ENCODE assay signal across 21 cellular contexts in the genomic region with DNA sequence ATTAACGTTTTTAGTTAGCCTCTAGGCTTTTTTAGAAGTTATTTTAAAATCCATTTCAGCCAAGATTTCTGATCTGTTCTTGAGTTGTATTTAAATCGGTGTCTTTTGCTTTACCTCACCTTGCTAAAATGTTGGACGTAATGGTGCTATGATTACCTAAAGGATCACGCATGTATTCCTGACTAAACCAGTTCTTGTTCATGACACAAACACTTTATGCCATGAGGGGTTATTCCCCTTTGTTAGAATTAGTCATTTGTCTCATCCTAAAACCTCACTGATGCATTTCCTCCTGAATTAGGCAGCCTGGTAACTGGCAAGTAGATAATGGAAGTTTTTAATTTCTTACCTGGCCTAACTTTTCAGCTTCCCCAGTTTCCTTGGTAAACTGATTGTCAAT.
DNase-seq lines count a peak whose midpoint lies in the region; ATAC-seq, FAIRE-seq and TF ChIP-seq lines count a peak whose summit lies in the region.
"Had no signal": no experiment of that assay in that cellular context is flagged by ENCODE, and none has a peak within 500 bp of the region (broad histone marks: within the 10 kb centered on the region; RNA-seq: fewer than 3 reads in every experiment).

No MANE protein-coding gene starts in this region.

- H4K5ac ChIP-seq in IMR-90 (ENCODE audit: low read depth, low read length) = no peak overlapping the region

- no peak overlapping the region for H2AK9ac ChIP-seq in IMR-90 (replicated peaks; ENCODE audit: low read depth, low read length, poor library complexity)

- no peak overlapping the region for H2BK5ac ChIP-seq in IMR-90 (ENCODE audit: low read depth, low read length, poor library complexity, severe bottlenecking)

- peaks cover 7% of the 10 kb centered on the region; the same call in 1 of the 2 replicates for H3F3A ChIP-seq in GM23248 (ENCODE audit: insufficient read depth)

- H3K27ac ChIP-seq in GM23248 (no peak overlapping the region), IMR-90 (ENCODE audit: insufficient read depth, low read length) (no peak overlapping the region), keratinocyte (ENCODE audit: control insufficient read depth, insufficient read depth, low read length) (peak overlapping the region; percentile 25), heart right ventricle (no peak overlapping the region)
- H3K27ac ChIP-seq: BLaER1 treated with 17β-estradiol and CSF1 and Interleukin-3, amounts not matched to agents 10 nM and 100 nM had no signal

- DNase-seq in GM23248 = peak; percentile 35
- DNase-seq in IMR-90 = peak; percentile 7
- DNase-seq in bronchial epithelial cell (ENCODE audit: low read depth) = peak; percentile 90
- DNase-seq in keratinocyte (ENCODE audit: low read depth, low spot score) = no peak
- DNase-seq in head of caudate nucleus = no peak
- no peak for DNase-seq in DMS53 treated with DMSO at 0.1 percent for 48 hours (lab: John Stamatoyannopoulos, UW; ENCODE audit: unreplicated experiment)
- DNase-seq in heart right ventricle = no peak
- DNase-seq: Calu3; CD8-positive, alpha-beta T cell; H9; Kasumi-1; MM.1S; NCI-H1105; NCI-H1694; NCI-H2081 treated with DMSO at 0.1 percent for 48 hours; NCI-H510A; NCI-H748 treated with DMSO at 0.1 percent for 48 hours; SIG-M5 had no signal

- no peak overlapping the region for H2BK20ac ChIP-seq in IMR-90 (ENCODE audit: low read depth, low read length)

- H2AFZ ChIP-seq in GM23248 = no peak overlapping the region
- no peak overlapping the region for H2AFZ ChIP-seq in IMR-90 (replicated peaks; ENCODE audit: low read length, poor library complexity)
- H2AFZ ChIP-seq in keratinocyte (ENCODE audit: control insufficient read depth, low read length) = no peak overlapping the region

- H2BK15ac ChIP-seq in IMR-90 (ENCODE audit: low read depth, low read length) = no peak overlapping the region

- H4K20me1 ChIP-seq in GM23248 (ENCODE audit: insufficient read depth) (no peaks in the 10 kb centered on the region), IMR-90 (ENCODE audit: insufficient read depth, low read length) (no peaks in the 10 kb centered on the region), keratinocyte (ENCODE audit: control insufficient read depth, extremely low read depth, insufficient read depth, low read length) (no peaks in the 10 kb centered on the region)
- H4K20me1 ChIP-seq: BLaER1 treated with 17β-estradiol and CSF1 and Interleukin-3, amounts not matched to agents 10 nM and 100 nM had no signal

- H3K9me1 ChIP-seq in IMR-90 (ENCODE audit: insufficient read depth, low read length) (no peaks in the 10 kb centered on the region), keratinocyte (ENCODE audit: control insufficient read depth, extremely low read depth, insufficient read depth, low read length) (no peaks in the 10 kb centered on the region)

- CTCF ChIA-PET in IMR-90 (lab: Yijun Ruan, JAX) = interaction anchor here (0.7 kb wide), 1 partner anchor 11 kb away, joined by 3 read pairs; no protein-coding TSS in a partner anchor

- H3K36me3 ChIP-seq in GM23248 (ENCODE audit: low read depth) (no peaks in the 10 kb centered on the region), IMR-90 (ENCODE audit: control insufficient read depth, insufficient read depth, low read length) (no peaks in the 10 kb centered on the region), bronchial epithelial cell (ENCODE audit: control insufficient read depth, insufficient read depth, low read length) (no peaks in the 10 kb centered on the region), keratinocyte (ENCODE audit: control insufficient read depth in 2 of 2, extremely low read depth in 1 of 2, insufficient read depth in 2 of 2, low read length in 2 of 2) (no peaks in the 10 kb centered on the region), heart right ventricle (no peaks in the 10 kb centered on the region)
- H3K36me3 ChIP-seq: BLaER1 treated with 17β-estradiol and CSF1 and Interleukin-3, amounts not matched to agents 10 nM and 100 nM had no signal

- H3K23ac ChIP-seq in IMR-90 (ENCODE audit: low read depth, low read length) = no peak overlapping the region

- no peaks in the 10 kb centered on the region for H3K9me2 ChIP-seq in GM23248 (ENCODE audit: insufficient read depth)

- dilution Hi-C loops in IMR-90 (cut with HindIII; ENCODE audit: low sequenced_read_pairs, unreplicated experiment) = no loop called here
- dilution Hi-C loops in keratinocyte (cut with MboI; ENCODE audit: extremely low pct_ligation_motif_present, low sequenced_read_pairs) = no loop called here

- no peak overlapping the region for H3K18ac ChIP-seq in IMR-90 (ENCODE audit: low read depth, low read length)

- H2AK5ac ChIP-seq in IMR-90 (ENCODE audit: low read depth, low read length) = no peak overlapping the region; the same call in 1 of the 2 replicates

- H4K8ac ChIP-seq in IMR-90 (ENCODE audit: low read depth in 2 of 2, low read length in 2 of 2) = no peak overlapping the region

- H3K4me3 ChIP-seq in GM23248 (no peak overlapping the region), IMR-90 (ENCODE audit: insufficient read depth, low read depth, low read length) (no peak overlapping the region), bronchial epithelial cell (ENCODE audit: low read depth, low read length) (no peak overlapping the region), keratinocyte (ENCODE audit: control insufficient read depth in 2 of 3, extremely low read depth in 1 of 3, insufficient read depth in 2 of 3, low read depth in 1 of 3, low read length in 3 of 3) (no peak overlapping the region), heart right ventricle (no peak overlapping the region)
- H3K4me3 ChIP-seq: BLaER1 treated with 17β-estradiol and CSF1 and Interleukin-3, amounts not matched to agents 10 nM and 100 nM had no signal

- ATAC-seq in IMR-90 (ENCODE audit: low read depth) = no peak
- no peak for ATAC-seq in heart right ventricle
- ATAC-seq in GM18870 (IDR thresholded peaks at IDR 0.05; ENCODE audit: unreplicated experiment) = no peak
- ATAC-seq: CD8-positive, alpha-beta T cell had no signal

- no peak for TF ChIP-seq RAD21 in IMR-90 (IDR thresholded peaks at IDR 0.05; ENCODE audit: low read length)

- no TSS peak for BruUV-seq in IMR-90 (replicated peaks; lab: Mats Ljungman, UMichigan)

- H3K4me2 ChIP-seq in GM23248 (ENCODE audit: unreplicated experiment) (no peak overlapping the region), IMR-90 (ENCODE audit: low read depth, low read length) (no peak overlapping the region), keratinocyte (ENCODE audit: control insufficient read depth, extremely low read depth, insufficient read depth, low read depth, low read length) (peak overlapping the region; percentile 42)
- H3K4me2 ChIP-seq: BLaER1 treated with 17β-estradiol and CSF1 and Interleukin-3, amounts not matched to agents 10 nM and 100 nM had no signal

- FAIRE-seq in bronchial epithelial cell (lab: Jason Lieb, UNC) (peak; percentile 83), keratinocyte (lab: Jason Lieb, UNC) (peak; percentile 76)
- FAIRE-seq: HTR-8/SVneo had no signal

- TF ChIP-seq POLR2A in IMR-90 (IDR thresholded peaks at IDR 0.05; ENCODE audit: low read depth, low read length) = no peak

- no peaks in the 10 kb centered on the region for H3K27me3 ChIP-seq in GM23248 (replicated peaks; ENCODE audit: insufficient read depth)
- H3K27me3 ChIP-seq in IMR-90 (ENCODE audit: control insufficient read depth, insufficient read depth, low read length) = no peaks in the 10 kb centered on the region
- H3K27me3 ChIP-seq in bronchial epithelial cell (ENCODE audit: control insufficient read depth, insufficient read depth, low read length) = no peaks in the 10 kb centered on the region
- no peaks in the 10 kb centered on the region for H3K27me3 ChIP-seq in keratinocyte (ENCODE audit: control insufficient read depth, extremely low read depth, insufficient read depth, low read length)
- no peaks in the 10 kb centered on the region for H3K27me3 ChIP-seq in heart right ventricle
- H3K27me3 ChIP-seq: BLaER1 treated with 17β-estradiol and CSF1 and Interleukin-3, amounts not matched to agents 10 nM and 100 nM had no signal

- TF ChIP-seq CTCF in IMR-90 (conservative IDR thresholded peaks at IDR 0.05; ENCODE audit: low read depth, low read length) (no peak), bronchial epithelial cell (IDR thresholded peaks at IDR 0.05; ENCODE audit: insufficient read depth, low read length, severe bottlenecking) (no peak), keratinocyte (optimal IDR thresholded peaks at IDR 0.05 in 1 of 3, IDR thresholded peaks at IDR 0.05 in 1 of 3, conservative IDR thresholded peaks at IDR 0.05 in 1 of 3; ENCODE audit: extremely low read depth in 1 of 3, insufficient read depth in 2 of 3, low read length in 3 of 3) (no peak), heart right ventricle (IDR thresholded peaks at IDR 0.05) (no peak)

- H2BK120ac ChIP-seq in IMR-90 (ENCODE audit: low read depth, low read length) = no peak overlapping the region

- 66 to 68% methylated on average over 4 of the region's 4 CpGs for WGBS in GM23248 (ENCODE audit: low coverage in 1 of 2, low lambda C conversion rate in 2 of 2, missing lambda C conversion rate in 2 of 2), 2 experiments
- no CpG with 5 or more reads among the region's 4 CpGs for WGBS in IMR-90 (ENCODE audit: extremely low coverage in 2 of 2, insufficient read length in 1 of 2), 2 experiments
- 70 to 73% methylated on average over 4 of the region's 4 CpGs for WGBS in heart right ventricle, 2 donors

- H3K4me1 ChIP-seq in GM23248 (ENCODE audit: insufficient read depth) = peaks cover 8% of the 10 kb centered on the region
- no peaks in the 10 kb centered on the region; the same call in 1 of the 2 replicates for H3K4me1 ChIP-seq in IMR-90 (ENCODE audit: control insufficient read depth, insufficient read depth, low read length)
- peaks cover 22% of the 10 kb centered on the region for H3K4me1 ChIP-seq in keratinocyte (ENCODE audit: control insufficient read depth, extremely low read depth, insufficient read depth, low read length)
- H3K4me1 ChIP-seq in heart right ventricle = peaks cover 0 to 5% (median 0%) of the 10 kb centered on the region in 9 donors
- H3K4me1 ChIP-seq: BLaER1 treated with 17β-estradiol and CSF1 and Interleukin-3, amounts not matched to agents 10 nM and 100 nM had no signal

- no peak overlapping the region for H3K4ac ChIP-seq in IMR-90 (ENCODE audit: low read depth, low read length)

- H3K79me2 ChIP-seq in GM23248 (ENCODE audit: insufficient read depth) (no peaks in the 10 kb centered on the region), keratinocyte (ENCODE audit: control insufficient read depth, insufficient read depth, low read length) (no peaks in the 10 kb centered on the region)

- H3K9ac ChIP-seq in GM23248 (no peak overlapping the region), IMR-90 (ENCODE audit: low read depth, low read length) (no peak overlapping the region), keratinocyte (ENCODE audit: control insufficient read depth, extremely low read depth, insufficient read depth, low read length) (no peak overlapping the region)
- H3K9ac ChIP-seq: BLaER1 treated with 17β-estradiol and CSF1 and Interleukin-3, amounts not matched to agents 10 nM and 100 nM had no signal

- in situ Hi-C loops in GM23248 (cut with MboI) = no loop called here
- in situ Hi-C loops in IMR-90 (cut with MboI; ENCODE audit: low sequenced_read_pairs) = loop anchor here (5.0 kb wide), 1 partner anchor 483 kb away; a partner anchor contains a TSS

- no peak overlapping the region for H3K14ac ChIP-seq in IMR-90 (replicated peaks; ENCODE audit: low read depth, low read length)

- no peaks in the 10 kb centered on the region for H3K9me3 ChIP-seq in GM23248 (ENCODE audit: low read depth)
- H3K9me3 ChIP-seq in IMR-90 (ENCODE audit: control insufficient read depth, insufficient read depth, low read length) = no peaks in the 10 kb centered on the region
- H3K9me3 ChIP-seq in keratinocyte (ENCODE audit: control insufficient read depth, low read depth, low read length) = no peaks in the 10 kb centered on the region
- H3K9me3 ChIP-seq in heart right ventricle = peaks cover 0 to 11% (median 0%) of the 10 kb centered on the region in 11 donors

- POLR2A ChIA-PET in IMR-90 (lab: Charles Lee; ENCODE audit: unreplicated experiment) = no interaction called here

- H4K91ac ChIP-seq in IMR-90 (ENCODE audit: insufficient read depth, low read depth, low read length) = no peak overlapping the region

- H3K79me1 ChIP-seq in IMR-90 (ENCODE audit: low read depth in 1 of 2, low read length in 2 of 2) = no peaks in the 10 kb centered on the region

- H3K56ac ChIP-seq in IMR-90 (ENCODE audit: extremely low read depth, insufficient read depth, low read length) = no peak overlapping the region

- intact Hi-C loops in IMR-90 (cut with micrococcal nuclease) = loop anchor here (5.0 to 10.0 kb wide), 3 partner anchors 310 to 653 kb away; no protein-coding TSS in a partner anchor
- intact Hi-C loops in head of caudate nucleus (cut with DNase I) = no loop called here
- intact Hi-C loops in heart right ventricle (cut with DNase I) = loop anchor here in 6 of 10 donors (5.0 to 10.0 kb wide), 13 partner anchors 480 to 870 kb away; a partner anchor contains a TSS

Comparison
In these comparisons a context has a peak if more than half of its experiments do, and no peak if none do; other contexts are left out.
1. DNase-seq: peak in GM23248 (single experiment), IMR-90 (single experiment) and bronchial epithelial cell (single experiment); none in keratinocyte (single experiment), head of caudate nucleus (0 of 42), DMS53 treated with DMSO at 0.1 percent for 48 hours (single experiment) and heart right ventricle (0 of 2).